9 cellular contexts compared by ENCODE assay signal in genomic region chr12:100145643-100146042, GRCh38.
"Had no signal": no experiment of that assay in that cellular context is flagged by ENCODE, and none has a peak within 500 bp of the region (broad histone marks: within the 10 kb centered on the region; RNA-seq: fewer than 3 reads in every experiment).

No MANE protein-coding gene starts in this region.

- H3K9me3 Mint-ChIP-seq: IgD-negative memory B cell had no signal

- H3K36me3 ChIP-seq: HAP-1 had no signal

- H2AFZ ChIP-seq: GM23248 had no signal

- H3K27me3 Mint-ChIP-seq: IgD-negative memory B cell had no signal

- ATAC-seq: HCT116 had no signal

- DNase-seq: GM23248, H7, Karpas-422, KBM-7 had no signal

- H3K4me2 ChIP-seq: KMS-11 had no signal

- H3K9me3 ChIP-seq: HAP-1 had no signal

- H3K9ac ChIP-seq: GM23248, KMS-11 had no signal

- H3K4me3 ChIP-seq: GM23248, HAP-1 had no signal

- H3K27ac ChIP-seq: GM23248, HL-60, KMS-11 had no signal
